In the genomic region with DNA sequence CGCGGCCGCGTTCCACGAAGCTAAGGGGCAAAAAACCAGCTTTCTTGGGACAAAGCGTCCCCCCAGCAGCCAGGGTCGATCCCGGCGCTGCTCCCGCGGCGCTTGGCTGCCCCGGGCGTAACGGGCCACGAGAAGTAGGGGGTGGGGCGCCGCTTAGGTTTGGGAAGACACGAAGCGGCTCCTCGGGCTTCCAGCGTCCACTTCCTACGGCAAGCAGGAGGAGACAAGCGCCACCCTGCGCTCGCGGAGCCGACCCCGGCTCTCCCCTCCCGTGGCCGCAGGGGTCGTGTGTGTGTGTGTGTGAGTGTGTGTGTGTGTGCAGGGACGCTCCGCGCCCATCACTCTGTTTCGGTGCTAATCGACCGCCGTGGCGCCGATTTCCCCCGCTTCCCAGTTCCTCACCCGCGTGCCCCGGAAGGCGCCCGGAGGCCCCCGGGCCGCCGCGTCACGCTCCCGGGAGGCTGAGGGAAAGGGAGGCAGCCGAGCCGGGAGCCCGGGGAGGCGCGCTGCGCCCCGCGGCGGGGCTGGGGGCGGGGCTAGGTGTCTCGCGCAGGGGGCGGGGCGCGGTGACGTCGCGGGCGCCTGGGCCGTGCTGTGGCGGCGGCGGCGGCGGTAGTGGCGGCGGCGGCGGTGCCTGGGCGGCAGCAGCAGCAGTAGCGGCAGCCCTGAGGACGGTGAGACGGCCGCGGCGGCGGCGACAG, we compare ENCODE assay signal across 1 cellular context.
TF ChIP-seq lines count a peak whose summit lies in the region.

A gene (plus strand): TSS at position 575 of the 701 bp plus-strand sequence. CDS start 36,681 bp downstream, outside the sequence.

TF ChIP-seq in GM12878, 131 proteins besides CTCF, POLR2A, EP300 and RAD21 (continued from another document and continues in another):
- TF ChIP-seq, protein P1, sequence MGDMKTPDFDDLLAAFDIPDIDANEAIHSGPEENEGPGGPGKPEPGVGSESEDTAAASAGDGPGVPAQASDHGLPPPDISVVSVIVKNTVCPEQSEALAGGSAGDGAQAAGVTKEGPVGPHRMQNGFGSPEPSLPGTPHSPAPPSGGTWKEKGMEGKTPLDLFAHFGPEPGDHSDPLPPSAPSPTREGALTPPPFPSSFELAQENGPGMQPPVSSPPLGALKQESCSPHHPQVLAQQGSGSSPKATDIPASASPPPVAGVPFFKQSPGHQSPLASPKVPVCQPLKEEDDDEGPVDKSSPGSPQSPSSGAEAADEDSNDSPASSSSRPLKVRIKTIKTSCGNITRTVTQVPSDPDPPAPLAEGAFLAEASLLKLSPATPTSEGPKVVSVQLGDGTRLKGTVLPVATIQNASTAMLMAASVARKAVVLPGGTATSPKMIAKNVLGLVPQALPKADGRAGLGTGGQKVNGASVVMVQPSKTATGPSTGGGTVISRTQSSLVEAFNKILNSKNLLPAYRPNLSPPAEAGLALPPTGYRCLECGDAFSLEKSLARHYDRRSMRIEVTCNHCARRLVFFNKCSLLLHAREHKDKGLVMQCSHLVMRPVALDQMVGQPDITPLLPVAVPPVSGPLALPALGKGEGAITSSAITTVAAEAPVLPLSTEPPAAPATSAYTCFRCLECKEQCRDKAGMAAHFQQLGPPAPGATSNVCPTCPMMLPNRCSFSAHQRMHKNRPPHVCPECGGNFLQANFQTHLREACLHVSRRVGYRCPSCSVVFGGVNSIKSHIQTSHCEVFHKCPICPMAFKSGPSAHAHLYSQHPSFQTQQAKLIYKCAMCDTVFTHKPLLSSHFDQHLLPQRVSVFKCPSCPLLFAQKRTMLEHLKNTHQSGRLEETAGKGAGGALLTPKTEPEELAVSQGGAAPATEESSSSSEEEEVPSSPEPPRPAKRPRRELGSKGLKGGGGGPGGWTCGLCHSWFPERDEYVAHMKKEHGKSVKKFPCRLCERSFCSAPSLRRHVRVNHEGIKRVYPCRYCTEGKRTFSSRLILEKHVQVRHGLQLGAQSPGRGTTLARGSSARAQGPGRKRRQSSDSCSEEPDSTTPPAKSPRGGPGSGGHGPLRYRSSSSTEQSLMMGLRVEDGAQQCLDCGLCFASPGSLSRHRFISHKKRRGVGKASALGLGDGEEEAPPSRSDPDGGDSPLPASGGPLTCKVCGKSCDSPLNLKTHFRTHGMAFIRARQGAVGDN (IDR thresholded peaks at IDR 0.05) = 0 out of 2 replicates have a peak, but pooled peaks have one; percentile 63
- TF ChIP-seq ZNF217 (IDR thresholded peaks at IDR 0.05) (no peak), SMAD1 (IDR thresholded peaks at IDR 0.05; ENCODE audit: low read depth, partially characterized antibody) (no peak), IKZF2 (IDR thresholded peaks at IDR 0.05) (peak; percentile 75 to 88; a peak in 3 of 4 replicates), HDAC6 (IDR thresholded peaks at IDR 0.05; ENCODE audit: unreplicated experiment) (no peak), HDGF (IDR thresholded peaks at IDR 0.05) (peak; percentile 34; the same call in 1 of the 2 replicates), STAT1 (conservative IDR thresholded peaks at IDR 0.05) (0 out of 2 replicates have a peak, but pooled peaks have one; percentile 71), EED (IDR thresholded peaks at IDR 0.05; ENCODE audit: low read depth) (peak; percentile 71; the same call in 1 of the 2 replicates), TAF1 (IDR thresholded peaks at IDR 0.05; ENCODE audit: borderline replicate concordance, low read depth, low read length) (no peak; the same call in 1 of the 2 replicates), LARP7 (IDR thresholded peaks at IDR 0.05) (peak; percentile 41; the same call in 1 of the 2 replicates), MTA2 (IDR thresholded peaks at IDR 0.05; ENCODE audit: low read depth) (peak; percentile 27; the same call in 1 of the 2 replicates), NBN (IDR thresholded peaks at IDR 0.05) (peak; percentile 59), MXI1 (IDR thresholded peaks at IDR 0.05; ENCODE audit: low read depth, low read length) (no peak), HDAC2 (IDR thresholded peaks at IDR 0.05) (no peak), CHD1 (IDR thresholded peaks at IDR 0.05; ENCODE audit: low read depth, low read length) (no peak), STAT3 (IDR thresholded peaks at IDR 0.05; ENCODE audit: low read depth, low read length) (no peak), CREM (IDR thresholded peaks at IDR 0.05; ENCODE audit: low read depth) (peak; percentile 10; the same call in 1 of the 2 replicates), BHLHE40 (IDR thresholded peaks at IDR 0.05; ENCODE audit: borderline replicate concordance in 1 of 2, low read depth in 2 of 2, low read length in 1 of 2) (peak in 1 of 2 experiments; percentile 52; a peak in 2 of 4 replicates), BACH1 (IDR thresholded peaks at IDR 0.05; ENCODE audit: borderline replicate concordance) (0 out of 2 replicates have a peak, but pooled peaks have one; percentile 10), RUNX3 (IDR thresholded peaks at IDR 0.05; ENCODE audit: low read length) (0 out of 2 replicates have a peak, but pooled peaks have one; percentile 4), GATAD2B (conservative IDR thresholded peaks at IDR 0.05; ENCODE audit: low read depth) (peak; percentile 84)
- TF ChIP-seq, protein P2, sequence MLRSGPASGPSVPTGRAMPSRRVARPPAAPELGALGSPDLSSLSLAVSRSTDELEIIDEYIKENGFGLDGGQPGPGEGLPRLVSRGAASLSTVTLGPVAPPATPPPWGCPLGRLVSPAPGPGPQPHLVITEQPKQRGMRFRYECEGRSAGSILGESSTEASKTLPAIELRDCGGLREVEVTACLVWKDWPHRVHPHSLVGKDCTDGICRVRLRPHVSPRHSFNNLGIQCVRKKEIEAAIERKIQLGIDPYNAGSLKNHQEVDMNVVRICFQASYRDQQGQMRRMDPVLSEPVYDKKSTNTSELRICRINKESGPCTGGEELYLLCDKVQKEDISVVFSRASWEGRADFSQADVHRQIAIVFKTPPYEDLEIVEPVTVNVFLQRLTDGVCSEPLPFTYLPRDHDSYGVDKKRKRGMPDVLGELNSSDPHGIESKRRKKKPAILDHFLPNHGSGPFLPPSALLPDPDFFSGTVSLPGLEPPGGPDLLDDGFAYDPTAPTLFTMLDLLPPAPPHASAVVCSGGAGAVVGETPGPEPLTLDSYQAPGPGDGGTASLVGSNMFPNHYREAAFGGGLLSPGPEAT (IDR thresholded peaks at IDR 0.05; ENCODE audit: low read depth) = peak; percentile 65
- TF ChIP-seq, protein P3, sequence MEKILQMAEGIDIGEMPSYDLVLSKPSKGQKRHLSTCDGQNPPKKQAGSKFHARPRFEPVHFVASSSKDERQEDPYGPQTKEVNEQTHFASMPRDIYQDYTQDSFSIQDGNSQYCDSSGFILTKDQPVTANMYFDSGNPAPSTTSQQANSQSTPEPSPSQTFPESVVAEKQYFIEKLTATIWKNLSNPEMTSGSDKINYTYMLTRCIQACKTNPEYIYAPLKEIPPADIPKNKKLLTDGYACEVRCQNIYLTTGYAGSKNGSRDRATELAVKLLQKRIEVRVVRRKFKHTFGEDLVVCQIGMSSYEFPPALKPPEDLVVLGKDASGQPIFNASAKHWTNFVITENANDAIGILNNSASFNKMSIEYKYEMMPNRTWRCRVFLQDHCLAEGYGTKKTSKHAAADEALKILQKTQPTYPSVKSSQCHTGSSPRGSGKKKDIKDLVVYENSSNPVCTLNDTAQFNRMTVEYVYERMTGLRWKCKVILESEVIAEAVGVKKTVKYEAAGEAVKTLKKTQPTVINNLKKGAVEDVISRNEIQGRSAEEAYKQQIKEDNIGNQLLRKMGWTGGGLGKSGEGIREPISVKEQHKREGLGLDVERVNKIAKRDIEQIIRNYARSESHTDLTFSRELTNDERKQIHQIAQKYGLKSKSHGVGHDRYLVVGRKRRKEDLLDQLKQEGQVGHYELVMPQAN (conservative IDR thresholded peaks at IDR 0.05) = no peak; the same call in none of the 2 replicates
- TF ChIP-seq, protein P4, sequence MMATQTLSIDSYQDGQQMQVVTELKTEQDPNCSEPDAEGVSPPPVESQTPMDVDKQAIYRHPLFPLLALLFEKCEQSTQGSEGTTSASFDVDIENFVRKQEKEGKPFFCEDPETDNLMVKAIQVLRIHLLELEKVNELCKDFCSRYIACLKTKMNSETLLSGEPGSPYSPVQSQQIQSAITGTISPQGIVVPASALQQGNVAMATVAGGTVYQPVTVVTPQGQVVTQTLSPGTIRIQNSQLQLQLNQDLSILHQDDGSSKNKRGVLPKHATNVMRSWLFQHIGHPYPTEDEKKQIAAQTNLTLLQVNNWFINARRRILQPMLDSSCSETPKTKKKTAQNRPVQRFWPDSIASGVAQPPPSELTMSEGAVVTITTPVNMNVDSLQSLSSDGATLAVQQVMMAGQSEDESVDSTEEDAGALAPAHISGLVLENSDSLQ (IDR thresholded peaks at IDR 0.05) = 0 out of 2 replicates have a peak, but pooled peaks have one; percentile 24
- TF ChIP-seq, protein P5, sequence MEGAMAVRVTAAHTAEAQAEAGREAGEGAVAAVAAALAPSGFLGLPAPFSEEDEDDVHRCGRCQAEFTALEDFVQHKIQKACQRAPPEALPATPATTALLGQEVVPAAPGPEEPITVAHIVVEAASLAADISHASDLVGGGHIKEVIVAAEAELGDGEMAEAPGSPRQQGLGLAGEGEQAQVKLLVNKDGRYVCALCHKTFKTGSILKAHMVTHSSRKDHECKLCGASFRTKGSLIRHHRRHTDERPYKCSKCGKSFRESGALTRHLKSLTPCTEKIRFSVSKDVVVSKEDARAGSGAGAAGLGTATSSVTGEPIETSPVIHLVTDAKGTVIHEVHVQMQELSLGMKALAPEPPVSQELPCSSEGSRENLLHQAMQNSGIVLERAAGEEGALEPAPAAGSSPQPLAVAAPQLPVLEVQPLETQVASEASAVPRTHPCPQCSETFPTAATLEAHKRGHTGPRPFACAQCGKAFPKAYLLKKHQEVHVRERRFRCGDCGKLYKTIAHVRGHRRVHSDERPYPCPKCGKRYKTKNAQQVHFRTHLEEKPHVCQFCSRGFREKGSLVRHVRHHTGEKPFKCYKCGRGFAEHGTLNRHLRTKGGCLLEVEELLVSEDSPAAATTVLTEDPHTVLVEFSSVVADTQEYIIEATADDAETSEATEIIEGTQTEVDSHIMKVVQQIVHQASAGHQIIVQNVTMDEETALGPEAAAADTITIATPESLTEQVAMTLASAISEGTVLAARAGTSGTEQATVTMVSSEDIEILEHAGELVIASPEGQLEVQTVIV (IDR thresholded peaks at IDR 0.05; ENCODE audit: borderline replicate concordance, partially characterized antibody) = peak; percentile 37
- TF ChIP-seq, protein P6, sequence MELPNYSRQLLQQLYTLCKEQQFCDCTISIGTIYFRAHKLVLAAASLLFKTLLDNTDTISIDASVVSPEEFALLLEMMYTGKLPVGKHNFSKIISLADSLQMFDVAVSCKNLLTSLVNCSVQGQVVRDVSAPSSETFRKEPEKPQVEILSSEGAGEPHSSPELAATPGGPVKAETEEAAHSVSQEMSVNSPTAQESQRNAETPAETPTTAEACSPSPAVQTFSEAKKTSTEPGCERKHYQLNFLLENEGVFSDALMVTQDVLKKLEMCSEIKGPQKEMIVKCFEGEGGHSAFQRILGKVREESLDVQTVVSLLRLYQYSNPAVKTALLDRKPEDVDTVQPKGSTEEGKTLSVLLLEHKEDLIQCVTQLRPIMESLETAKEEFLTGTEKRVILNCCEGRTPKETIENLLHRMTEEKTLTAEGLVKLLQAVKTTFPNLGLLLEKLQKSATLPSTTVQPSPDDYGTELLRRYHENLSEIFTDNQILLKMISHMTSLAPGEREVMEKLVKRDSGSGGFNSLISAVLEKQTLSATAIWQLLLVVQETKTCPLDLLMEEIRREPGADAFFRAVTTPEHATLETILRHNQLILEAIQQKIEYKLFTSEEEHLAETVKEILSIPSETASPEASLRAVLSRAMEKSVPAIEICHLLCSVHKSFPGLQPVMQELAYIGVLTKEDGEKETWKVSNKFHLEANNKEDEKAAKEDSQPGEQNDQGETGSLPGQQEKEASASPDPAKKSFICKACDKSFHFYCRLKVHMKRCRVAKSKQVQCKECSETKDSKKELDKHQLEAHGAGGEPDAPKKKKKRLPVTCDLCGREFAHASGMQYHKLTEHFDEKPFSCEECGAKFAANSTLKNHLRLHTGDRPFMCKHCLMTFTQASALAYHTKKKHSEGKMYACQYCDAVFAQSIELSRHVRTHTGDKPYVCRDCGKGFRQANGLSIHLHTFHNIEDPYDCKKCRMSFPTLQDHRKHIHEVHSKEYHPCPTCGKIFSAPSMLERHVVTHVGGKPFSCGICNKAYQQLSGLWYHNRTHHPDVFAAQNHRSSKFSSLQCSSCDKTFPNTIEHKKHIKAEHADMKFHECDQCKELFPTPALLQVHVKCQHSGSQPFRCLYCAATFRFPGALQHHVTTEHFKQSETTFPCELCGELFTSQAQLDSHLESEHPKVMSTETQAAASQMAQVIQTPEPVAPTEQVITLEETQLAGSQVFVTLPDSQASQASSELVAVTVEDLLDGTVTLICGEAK (IDR thresholded peaks at IDR 0.05; ENCODE audit: borderline replicate concordance) = 0 out of 2 replicates have a peak, but pooled peaks have one; percentile 6
- TF ChIP-seq, protein P7, sequence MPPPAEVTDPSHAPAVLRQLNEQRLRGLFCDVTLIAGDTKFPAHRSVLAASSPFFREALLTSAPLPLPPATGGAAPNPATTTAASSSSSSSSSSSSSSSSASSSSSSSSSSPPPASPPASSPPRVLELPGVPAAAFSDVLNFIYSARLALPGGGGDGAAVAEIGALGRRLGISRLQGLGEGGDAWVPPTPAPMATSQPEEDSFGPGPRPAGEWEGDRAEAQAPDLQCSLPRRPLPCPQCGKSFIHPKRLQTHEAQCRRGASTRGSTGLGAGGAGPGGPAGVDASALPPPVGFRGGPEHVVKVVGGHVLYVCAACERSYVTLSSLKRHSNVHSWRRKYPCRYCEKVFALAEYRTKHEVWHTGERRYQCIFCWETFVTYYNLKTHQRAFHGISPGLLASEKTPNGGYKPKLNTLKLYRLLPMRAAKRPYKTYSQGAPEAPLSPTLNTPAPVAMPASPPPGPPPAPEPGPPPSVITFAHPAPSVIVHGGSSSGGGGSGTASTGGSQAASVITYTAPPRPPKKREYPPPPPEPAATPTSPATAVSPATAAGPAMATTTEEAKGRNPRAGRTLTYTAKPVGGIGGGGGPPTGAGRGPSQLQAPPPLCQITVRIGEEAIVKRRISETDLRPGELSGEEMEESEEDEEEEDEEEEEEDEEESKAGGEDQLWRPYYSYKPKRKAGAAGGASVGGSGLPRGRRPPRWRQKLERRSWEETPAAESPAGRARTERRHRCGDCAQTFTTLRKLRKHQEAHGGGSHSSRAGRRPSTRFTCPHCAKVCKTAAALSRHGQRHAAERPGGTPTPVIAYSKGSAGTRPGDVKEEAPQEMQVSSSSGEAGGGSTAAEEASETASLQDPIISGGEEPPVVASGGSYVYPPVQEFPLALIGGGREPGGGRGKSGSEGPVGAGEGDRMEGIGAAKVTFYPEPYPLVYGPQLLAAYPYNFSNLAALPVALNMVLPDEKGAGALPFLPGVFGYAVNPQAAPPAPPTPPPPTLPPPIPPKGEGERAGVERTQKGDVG (CRISPR knock-in tag; IDR thresholded peaks at IDR 0.05) = no peak
- TF ChIP-seq, protein P8, sequence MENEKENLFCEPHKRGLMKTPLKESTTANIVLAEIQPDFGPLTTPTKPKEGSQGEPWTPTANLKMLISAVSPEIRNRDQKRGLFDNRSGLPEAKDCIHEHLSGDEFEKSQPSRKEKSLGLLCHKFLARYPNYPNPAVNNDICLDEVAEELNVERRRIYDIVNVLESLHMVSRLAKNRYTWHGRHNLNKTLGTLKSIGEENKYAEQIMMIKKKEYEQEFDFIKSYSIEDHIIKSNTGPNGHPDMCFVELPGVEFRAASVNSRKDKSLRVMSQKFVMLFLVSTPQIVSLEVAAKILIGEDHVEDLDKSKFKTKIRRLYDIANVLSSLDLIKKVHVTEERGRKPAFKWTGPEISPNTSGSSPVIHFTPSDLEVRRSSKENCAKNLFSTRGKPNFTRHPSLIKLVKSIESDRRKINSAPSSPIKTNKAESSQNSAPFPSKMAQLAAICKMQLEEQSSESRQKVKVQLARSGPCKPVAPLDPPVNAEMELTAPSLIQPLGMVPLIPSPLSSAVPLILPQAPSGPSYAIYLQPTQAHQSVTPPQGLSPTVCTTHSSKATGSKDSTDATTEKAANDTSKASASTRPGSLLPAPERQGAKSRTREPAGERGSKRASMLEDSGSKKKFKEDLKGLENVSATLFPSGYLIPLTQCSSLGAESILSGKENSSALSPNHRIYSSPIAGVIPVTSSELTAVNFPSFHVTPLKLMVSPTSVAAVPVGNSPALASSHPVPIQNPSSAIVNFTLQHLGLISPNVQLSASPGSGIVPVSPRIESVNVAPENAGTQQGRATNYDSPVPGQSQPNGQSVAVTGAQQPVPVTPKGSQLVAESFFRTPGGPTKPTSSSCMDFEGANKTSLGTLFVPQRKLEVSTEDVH (IDR thresholded peaks at IDR 0.05; ENCODE audit: low read depth, partially characterized antibody) = no peak
